Comparison of ENCODE assay signal across 26 cellular contexts in the genomic region with DNA sequence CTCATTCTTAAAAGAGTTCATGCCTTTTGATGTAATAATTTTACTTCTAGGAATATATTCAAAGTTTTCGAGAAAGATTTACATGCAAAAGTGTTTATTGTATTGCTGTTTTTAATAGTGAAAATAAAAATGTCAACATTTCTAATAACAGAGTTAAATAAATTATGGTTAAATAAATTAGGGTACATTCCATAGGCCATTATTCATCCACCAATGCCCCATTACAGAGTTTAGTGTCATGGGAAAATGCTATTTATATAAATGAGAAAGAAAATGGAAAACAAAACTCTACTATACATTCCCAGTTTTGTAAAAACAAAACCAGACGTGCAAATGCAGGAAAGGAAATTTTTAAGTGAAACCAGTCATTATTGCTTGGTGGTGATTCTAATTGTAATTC.
"Had no signal": no experiment of that assay in that cellular context is flagged by ENCODE, and none has a peak within 500 bp of the region (broad histone marks: within the 10 kb centered on the region; RNA-seq: fewer than 3 reads in every experiment).

No MANE protein-coding gene starts in this region.

- H3K4me2 ChIP-seq: hepatocyte had no signal

- H3K79me2 ChIP-seq: hepatocyte had no signal

- ATAC-seq: activated T-cell treated with anti-CD3 and anti-CD28 coated beads, Interleukin-2, amount 50 U/mL, for 4 hours; activated T-helper 17 cell treated with anti-CD3 and anti-CD28 coated beads, Interleukin-2, amount 50 U/mL, for 72 hours; esophagus mucosa; gastroesophageal sphincter; heart right ventricle; T-helper 17 cell had no signal

- H3K9me3 ChIP-seq: gastroesophageal sphincter, heart right ventricle had no signal

- DNase-seq: activated CD4-positive, alpha-beta memory T cell treated with anti-CD3 and anti-CD28 coated beads, Interleukin-2, amount 10 ng/mL, durations not matched to agents 7 days and 5 days; activated CD4-positive, alpha-beta T cell treated with anti-CD3 and anti-CD28 coated beads for 1 hour; activated CD4-positive, alpha-beta T cell treated with anti-CD3 and anti-CD28 coated beads for 4 hours; activated CD4-positive, alpha-beta T cell treated with anti-CD3 and anti-CD28 coated beads, Interleukin-2, amount 10 ng/mL, durations not matched to agents 7 days and 5 days; activated CD4-positive, alpha-beta T cell treated with anti-CD3 and anti-CD28 coated beads, Interleukin-2, amount 50 U/mL, for 4 hours; activated effector memory CD4-positive, alpha-beta T cell treated with Interleukin-2 at 50 U/mL for 16 hours; activated gamma-delta T cell treated with Interleukin-2 at 50 U/mL for 16 hours; activated naive CD4-positive, alpha-beta T cell treated with anti-CD3 and anti-CD28 coated beads, Interleukin-2, amount 50 U/mL, for 16 hours; activated naive CD4-positive, alpha-beta T cell treated with Interleukin-2 at 50 U/mL for 16 hours; activated T-cell treated with anti-CD3 and anti-CD28 coated beads, Interleukin-2, amount 50 U/mL, for 4 hours; amniotic stem cell; anterior cingulate cortex; brain microvascular endothelial cell; cortex of kidney; dermis blood vessel endothelial cell; effector CD4-positive, alpha-beta T cell; foreskin melanocyte; heart right ventricle; T-helper 1 cell; T-helper 17 cell; T1000 had no signal

- H3K4me3 ChIP-seq: gastroesophageal sphincter, heart right ventricle, hepatocyte had no signal

- H3K36me3 ChIP-seq: brain microvascular endothelial cell, gastroesophageal sphincter, heart right ventricle had no signal

- FAIRE-seq: bronchial epithelial cell had no signal

- H3K27me3 ChIP-seq: brain microvascular endothelial cell, gastroesophageal sphincter, heart right ventricle, hepatocyte had no signal

- H2AFZ ChIP-seq: hepatocyte had no signal

- H3K27ac ChIP-seq: brain microvascular endothelial cell, gastroesophageal sphincter, heart right ventricle, hepatocyte had no signal

- H3K4me1 ChIP-seq: gastroesophageal sphincter had no signal
